ENCODE assay signal across 26 cellular contexts in genomic region chr12:26266881-26267280, GRCh38.
"Had no signal": no experiment of that assay in that cellular context is flagged by ENCODE, and none has a peak within 500 bp of the region (broad histone marks: within the 10 kb centered on the region; RNA-seq: fewer than 3 reads in every experiment).

No MANE protein-coding gene starts in this region.

- DNase-seq: nephron progenitor cell; nucleus accumbens; ovary; posterior cingulate gyrus; psoas muscle; right cardiac atrium; right lobe of liver; sigmoid colon; small intestine; stimulated activated CD4-positive, alpha-beta T cell treated with anti-CD3 and anti-CD28 coated beads, Interleukin-15, amount 100 ng/mL, for 24 hours; stimulated activated CD4-positive, alpha-beta T cell treated with anti-CD3 and anti-CD28 coated beads, Interleukin-2, amount 100 ng/mL, for 24 hours; stimulated activated CD4-positive, alpha-beta T cell treated with anti-CD3 and anti-CD28 coated beads, Interleukin-2, amount 100 ng/mL, for 48 hours; stimulated activated CD4-positive, alpha-beta T cell treated with anti-CD3 and anti-CD28 coated beads, Interleukin-4, amount 100 ng/mL, for 24 hours; stimulated activated naive B cell treated with anti-CD40 and anti-IgM and Interleukin-4, amounts not matched to agents 10 μg/mL and 1 μg/mL and 100 μg/mL, for 72 hours; stimulated activated naive CD4-positive, alpha-beta T cell treated with Interleukin-2 at 50 U/mL for 16 hours; stomach; thyroid gland; trophoblast cell; upper lobe of left lung had no signal

- H2AFZ ChIP-seq: parathyroid adenoma had no signal

- H3K27me3 ChIP-seq: neutrophil, ovary, right lobe of liver, sigmoid colon, stomach, thyroid gland, tibial nerve, upper lobe of left lung, vagina had no signal

- H3K4me3 ChIP-seq: ovary, psoas muscle, right lobe of liver, sigmoid colon, stomach, thoracic aorta, thyroid gland, tibial nerve, upper lobe of left lung, vagina had no signal

- H3K79me2 ChIP-seq: parathyroid adenoma had no signal

- H3K9me3 ChIP-seq: neutrophil, ovary, psoas muscle, right lobe of liver, stomach, thoracic aorta, thyroid gland, upper lobe of left lung, vagina had no signal

- H3K9ac ChIP-seq: parathyroid adenoma had no signal

- ATAC-seq: natural killer cell treated with Interleukin-12 subunit alpha and Interleukin-12 subunit beta and Interleukin-15 and Interleukin-18, amount 100 ng/mL, for 72 hours; psoas muscle; right cardiac atrium; right lobe of liver; stimulated activated effector memory CD8-positive, alpha-beta T cell treated with anti-CD3 and anti-CD28 coated beads, Interleukin-12 subunit alpha, Interleukin-12 subunit beta, amount 100 ng/mL, for 72 hours; stimulated activated naive B cell treated with anti-CD40 and anti-IgM and Interleukin-4, amounts not matched to agents 10 μg/mL and 1 μg/mL and 100 μg/mL, for 72 hours had no signal

- H3K27ac ChIP-seq: neutrophil, ovary, parathyroid adenoma, psoas muscle, right lobe of liver, sigmoid colon, stomach, thoracic aorta, thyroid gland, tibial nerve, upper lobe of left lung, vagina had no signal

- H3K36me3 ChIP-seq: neutrophil, ovary, right lobe of liver, sigmoid colon, stomach, thoracic aorta, thyroid gland, tibial nerve, upper lobe of left lung, vagina had no signal

- H3K4me1 ChIP-seq: parathyroid adenoma had no signal
